In genomic region chr11:62201376-62201775, GRCh38 we compare ENCODE assay signal across 17 cellular contexts. TPM values are rescaled to one million over a fixed set of nuclear protein-coding genes. Genes with fewer than 3 reads are reported as not detected.
"Had no signal": no experiment of that assay in that cellular context is flagged by ENCODE, and none has a peak within 500 bp of the region (broad histone marks: within the 10 kb centered on the region; RNA-seq: fewer than 3 reads in every experiment).

No MANE protein-coding gene starts in this region.

- H3K4me1 ChIP-seq: ascending aorta, colonic mucosa, heart right ventricle, left ventricle myocardium inferior, suprapubic skin, upper lobe of left lung had no signal

- H3K27ac ChIP-seq: ascending aorta, cardiac muscle cell, colonic mucosa, heart right ventricle, left ventricle myocardium inferior, suprapubic skin, upper lobe of left lung had no signal

- ATAC-seq: activated naive CD8-positive, alpha-beta T cell treated with anti-CD3 and anti-CD28 coated beads, Interleukin-2, amount 50 U/mL, for 24 hours; heart right ventricle; stimulated activated naive CD8-positive, alpha-beta T cell treated with anti-CD3 and anti-CD28 coated beads, Interleukin-15, Interleukin-2, amounts not matched to agents 100 U/mL and 50 U/mL, for 24 hours had no signal

- H3K36me3 ChIP-seq: ascending aorta, cardiac muscle cell, colonic mucosa, heart right ventricle, left ventricle myocardium inferior, suprapubic skin, upper lobe of left lung had no signal

- DNase-seq: activated CD4-positive, alpha-beta T cell treated with anti-CD3 and anti-CD28 coated beads, Interleukin-2, amount 10 ng/mL, durations not matched to agents 7 days and 5 days; activated CD8-positive, alpha-beta memory T cell treated with anti-CD3 and anti-CD28 coated beads for 24 hours; activated naive CD4-positive, alpha-beta T cell treated with Interleukin-2 at 50 U/mL for 16 hours; activated naive CD8-positive, alpha-beta T cell treated with anti-CD3 and anti-CD28 coated beads, Interleukin-2, amount 50 U/mL, for 24 hours; colonic mucosa; heart right ventricle; islet precursor cell; left ventricle myocardium inferior; mesenchymal stem cell; stimulated activated CD4-positive, alpha-beta T cell treated with anti-CD3 and anti-CD28 coated beads, Interleukin-2, amount 100 ng/mL, for 48 hours; stimulated activated naive CD8-positive, alpha-beta T cell treated with anti-CD3 and anti-CD28 coated beads, Interleukin-15, Interleukin-2, amounts not matched to agents 100 U/mL and 50 U/mL, for 24 hours; upper lobe of left lung had no signal

- H3K4me3 ChIP-seq: ascending aorta, cardiac muscle cell, colonic mucosa, heart right ventricle, left ventricle myocardium inferior, suprapubic skin, upper lobe of left lung had no signal

- H3K9me3 ChIP-seq: ascending aorta, colonic mucosa, heart right ventricle, left ventricle myocardium inferior, suprapubic skin, upper lobe of left lung had no signal

- H3K27me3 ChIP-seq: ascending aorta, colonic mucosa, upper lobe of left lung had no signal

RNA-seq across cellular contexts. Expression of gene SCGB2A1, which starts 7.1 kb away (rescaled TPM):
- polyA plus RNA-seq: cardiac muscle cell, fibroblast of lung, heart right ventricle, neural cell had no signal

RNA-seq across cellular contexts. Expression of gene SCGB1D1, which starts 11.4 kb away (rescaled TPM):
- polyA plus RNA-seq: cardiac muscle cell, fibroblast of lung, heart right ventricle, neural cell had no signal

RNA-seq across cellular contexts. Expression of gene SCGB1D2, which starts 40.7 kb away (rescaled TPM):
- polyA plus RNA-seq: cardiac muscle cell, fibroblast of lung, neural cell had no signal
